Comparison of ENCODE assay signal across 17 cellular contexts in the genomic region with DNA sequence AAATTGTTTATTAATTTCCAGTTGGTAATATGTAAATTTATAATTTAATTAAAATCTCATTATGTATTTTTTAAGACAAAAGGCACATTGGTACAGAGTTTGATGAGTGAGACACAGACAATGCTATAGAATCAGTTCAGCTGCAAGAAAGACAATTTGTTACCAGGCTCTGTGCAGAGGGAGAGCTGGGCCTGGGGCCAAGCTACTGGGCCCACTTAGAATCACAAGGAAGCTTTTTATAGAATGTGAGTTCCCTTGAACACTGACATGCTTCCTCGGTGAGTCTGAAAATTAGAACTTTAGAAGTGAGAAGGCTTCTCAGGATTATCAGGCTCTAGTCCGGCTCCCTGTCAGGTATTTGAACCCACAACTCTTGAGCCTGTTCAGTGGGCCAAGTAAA.
"Had no signal": no experiment of that assay in that cellular context is flagged by ENCODE, and none has a peak within 500 bp of the region (broad histone marks: within the 10 kb centered on the region; RNA-seq: fewer than 3 reads in every experiment).

No MANE protein-coding gene starts in this region.

- DNase-seq: colonic mucosa; dermis blood vessel endothelial cell; effector CD4-positive, alpha-beta T cell; endodermal cell; erythroblast; islet precursor cell; left lung; mesendoderm; naive thymus-derived CD4-positive, alpha-beta T cell; nephron progenitor cell; right lobe of liver; stimulated activated CD4-positive, alpha-beta T cell treated with anti-CD3 and anti-CD28 coated beads, Interleukin-4, amount 100 ng/mL, for 1 hour; stimulated activated CD8-positive, alpha-beta memory T cell treated with anti-CD3 and anti-CD28 coated beads, Interleukin-4, amount 100 ng/mL, for 48 hours; stimulated activated naive CD8-positive, alpha-beta T cell treated with anti-CD3 and anti-CD28 coated beads, Interleukin-15, Interleukin-2, amounts not matched to agents 100 U/mL and 50 U/mL, for 24 hours; transverse colon had no signal

- ATAC-seq: heart right ventricle; left lung; naive thymus-derived CD4-positive, alpha-beta T cell; right lobe of liver; stimulated activated effector memory CD8-positive, alpha-beta T cell treated with anti-CD3 and anti-CD28 coated beads, Interleukin-12 subunit alpha, Interleukin-12 subunit beta, amount 100 ng/mL, for 72 hours; stimulated activated naive CD8-positive, alpha-beta T cell treated with anti-CD3 and anti-CD28 coated beads, Interleukin-15, Interleukin-2, amounts not matched to agents 100 U/mL and 50 U/mL, for 24 hours had no signal
